Comparison of ENCODE assay signal across 1 cellular context in genomic region chr5:74326571-74327338, GRCh38.
A peak's percentile ranks its signal among the peaks of the same experiment; 100 is the strongest.
TF ChIP-seq lines count a peak whose summit lies in the region.

No MANE protein-coding gene starts in this region.

TF ChIP-seq in K562, 482 proteins besides CTCF, POLR2A, EP300 and RAD21 (continued from another document and continues in another):
- TF ChIP-seq GTF3C2 (IDR thresholded peaks at IDR 0.05; ENCODE audit: borderline replicate concordance, extremely low read depth, insufficient read length) (no peak), ARID1B (IDR thresholded peaks at IDR 0.05) (peak; percentile 47; the same call in 1 of the 2 replicates), SMARCE1 (IDR thresholded peaks at IDR 0.05) (peak; percentile 80; the same call in 1 of the 2 replicates), TBL1XR1 (IDR thresholded peaks at IDR 0.05; ENCODE audit: low read length in 2 of 2) (peak in 1 of 2 experiments; percentile 46; a peak in 1 of 4 replicates), BHLHE40 (IDR thresholded peaks at IDR 0.05; ENCODE audit: low read length) (peak; percentile 36; the same call in 1 of the 2 replicates), ZNF740 (CRISPR knock-in tag; IDR thresholded peaks at IDR 0.05) (no peak), ZNF740 (tag; IDR thresholded peaks at IDR 0.05) (no peak), SMAD4 (CRISPR knock-in tag; conservative IDR thresholded peaks at IDR 0.05) (0 out of 2 replicates have a peak, but pooled peaks have one; percentile 29), TEAD4 (IDR thresholded peaks at IDR 0.05; ENCODE audit: low read length) (peak; percentile 51; the same call in 1 of the 2 replicates), TEAD4 (CRISPR knock-in tag; IDR thresholded peaks at IDR 0.05; ENCODE audit: borderline replicate concordance) (no peak), KDM1A (IDR thresholded peaks at IDR 0.05) (peak; percentile 31 to 58; a peak in 1 of 4 replicates), FUS (optimal IDR thresholded peaks at IDR 0.05; ENCODE audit: low read depth, low read length) (no peak), CBFA2T2 (conservative IDR thresholded peaks at IDR 0.05) (0 out of 2 replicates have a peak, but pooled peaks have one; percentile 4), CTBP1 (IDR thresholded peaks at IDR 0.05; ENCODE audit: borderline replicate concordance) (peak; percentile 67), EWSR1 (IDR thresholded peaks at IDR 0.05; ENCODE audit: borderline replicate concordance, low read depth, partially characterized antibody) (no peak), SOX6 (IDR thresholded peaks at IDR 0.05) (peak; percentile 95), MEIS2 (IDR thresholded peaks at IDR 0.05; ENCODE audit: partially characterized antibody) (peak; percentile 62), TCF7L2 (IDR thresholded peaks at IDR 0.05; ENCODE audit: low read depth, low read length) (peak; percentile 62), JUN (IDR thresholded peaks at IDR 0.05; ENCODE audit: borderline replicate concordance, low read depth, low read length) (peak; percentile 74), JUN (CRISPR knock-in tag; IDR thresholded peaks at IDR 0.05; ENCODE audit: borderline replicate concordance) (peak; percentile 38; the same call in 1 of the 2 replicates), ZBTB40 (IDR thresholded peaks at IDR 0.05) (no peak), ZBTB40 (CRISPR knock-in tag; IDR thresholded peaks at IDR 0.05) (no peak), DPF2 (IDR thresholded peaks at IDR 0.05) (0 out of 2 replicates have a peak, but pooled peaks have one; percentile 42), ATF3 (IDR thresholded peaks at IDR 0.05) (peak; percentile 62; the same call in 1 of the 2 replicates), ATF3 (CRISPR knock-in tag; conservative IDR thresholded peaks at IDR 0.05) (no peak), GTF2B (IDR thresholded peaks at IDR 0.05; ENCODE audit: extremely low read depth, insufficient read length) (no peak), ZBTB1 (CRISPR knock-in tag; IDR thresholded peaks at IDR 0.05; ENCODE audit: borderline replicate concordance, low read depth) (peak; percentile 96), MCM5 (IDR thresholded peaks at IDR 0.05; ENCODE audit: low read depth) (no peak), ESRRA (IDR thresholded peaks at IDR 0.05; ENCODE audit: borderline replicate concordance, low read depth) (peak; percentile 68; the same call in 1 of the 2 replicates), PKNOX1 (IDR thresholded peaks at IDR 0.05) (peak; percentile 42; the same call in 1 of the 2 replicates), JUND (IDR thresholded peaks at IDR 0.05; ENCODE audit: borderline replicate concordance, low read depth, low read length) (peak; percentile 93), JUND (tag; IDR thresholded peaks at IDR 0.05; ENCODE audit: borderline replicate concordance, low read depth, low read length) (peak; percentile 86; the same call in 2 of the 3 replicates), ZNF518B (CRISPR knock-in tag; IDR thresholded peaks at IDR 0.05) (no peak), RCOR1 (IDR thresholded peaks at IDR 0.05; ENCODE audit: borderline replicate concordance in 1 of 2, low read depth in 2 of 2, low read length in 2 of 2) (peak in 1 of 2 experiments; percentile 88; a peak in 2 of 4 replicates), TSHZ1 (CRISPR knock-in tag; IDR thresholded peaks at IDR 0.05) (no peak)
